16 cellular contexts compared by ENCODE assay signal in genomic region chr3:29789686-29790085, GRCh38.
"Had no signal": no experiment of that assay in that cellular context is flagged by ENCODE, and none has a peak within 500 bp of the region (broad histone marks: within the 10 kb centered on the region; RNA-seq: fewer than 3 reads in every experiment).

No MANE protein-coding gene starts in this region.

- H3K36me3 Mint-ChIP-seq: activated naive CD4-positive, alpha-beta T cell treated with anti-CD3 and anti-CD28 coated beads, Interleukin-2, amount 50 U/mL, for 24 hours; stimulated activated naive B cell treated with anti-CD40 and anti-IgM and Interleukin-4, amounts not matched to agents 10 μg/mL and 1 μg/mL and 100 μg/mL, for 72 hours had no signal

- H3K9me3 ChIP-seq: thyroid gland had no signal

- H3K4me1 ChIP-seq: gastroesophageal sphincter, heart right ventricle, left ventricle myocardium inferior, spleen, thyroid gland had no signal

- H3K36me3 ChIP-seq: gastroesophageal sphincter, heart right ventricle, left ventricle myocardium inferior, spleen, thyroid gland, WERI-Rb-1 had no signal

- DNase-seq: activated CD4-positive, alpha-beta T cell treated with anti-CD3 and anti-CD28 coated beads, Interleukin-2, amount 50 U/mL, for 4 hours; activated gamma-delta T cell; effector CD4-positive, alpha-beta T cell; heart right ventricle; left ventricle myocardium inferior; mammary epithelial cell; midbrain; occipital lobe; posterior cingulate gyrus; spleen; stimulated activated naive B cell treated with anti-CD40 and anti-IgM and Interleukin-4, amounts not matched to agents 10 μg/mL and 1 μg/mL and 100 μg/mL, for 72 hours; thyroid gland; WERI-Rb-1 had no signal

- H3K27me3 ChIP-seq: gastroesophageal sphincter, heart right ventricle, spleen, thyroid gland had no signal

- H3K27me3 Mint-ChIP-seq: stimulated activated naive B cell treated with anti-CD40 and anti-IgM and Interleukin-4, amounts not matched to agents 10 μg/mL and 1 μg/mL and 100 μg/mL, for 72 hours had no signal

- H3K4me3 Mint-ChIP-seq: activated naive CD4-positive, alpha-beta T cell treated with anti-CD3 and anti-CD28 coated beads, Interleukin-2, amount 50 U/mL, for 24 hours; stimulated activated naive B cell treated with anti-CD40 and anti-IgM and Interleukin-4, amounts not matched to agents 10 μg/mL and 1 μg/mL and 100 μg/mL, for 72 hours had no signal

- H3K27ac ChIP-seq: gastroesophageal sphincter, heart right ventricle, left ventricle myocardium inferior, spleen, thyroid gland, WERI-Rb-1 had no signal

- H3K27ac Mint-ChIP-seq: activated naive CD4-positive, alpha-beta T cell treated with anti-CD3 and anti-CD28 coated beads, Interleukin-2, amount 50 U/mL, for 24 hours; stimulated activated naive B cell treated with anti-CD40 and anti-IgM and Interleukin-4, amounts not matched to agents 10 μg/mL and 1 μg/mL and 100 μg/mL, for 72 hours had no signal

- H3K4me1 Mint-ChIP-seq: activated naive CD4-positive, alpha-beta T cell treated with anti-CD3 and anti-CD28 coated beads, Interleukin-2, amount 50 U/mL, for 24 hours; stimulated activated naive B cell treated with anti-CD40 and anti-IgM and Interleukin-4, amounts not matched to agents 10 μg/mL and 1 μg/mL and 100 μg/mL, for 72 hours had no signal

- H3K4me3 ChIP-seq: gastroesophageal sphincter, heart right ventricle, left ventricle myocardium inferior, spleen, thyroid gland had no signal

- ATAC-seq: esophagus mucosa; gastroesophageal sphincter; heart right ventricle; stimulated activated naive B cell treated with anti-CD40 and anti-IgM and Interleukin-4, amounts not matched to agents 10 μg/mL and 1 μg/mL and 100 μg/mL, for 72 hours had no signal

- H3K9me3 Mint-ChIP-seq: activated naive CD4-positive, alpha-beta T cell treated with anti-CD3 and anti-CD28 coated beads, Interleukin-2, amount 50 U/mL, for 24 hours had no signal
